In the genomic region with DNA sequence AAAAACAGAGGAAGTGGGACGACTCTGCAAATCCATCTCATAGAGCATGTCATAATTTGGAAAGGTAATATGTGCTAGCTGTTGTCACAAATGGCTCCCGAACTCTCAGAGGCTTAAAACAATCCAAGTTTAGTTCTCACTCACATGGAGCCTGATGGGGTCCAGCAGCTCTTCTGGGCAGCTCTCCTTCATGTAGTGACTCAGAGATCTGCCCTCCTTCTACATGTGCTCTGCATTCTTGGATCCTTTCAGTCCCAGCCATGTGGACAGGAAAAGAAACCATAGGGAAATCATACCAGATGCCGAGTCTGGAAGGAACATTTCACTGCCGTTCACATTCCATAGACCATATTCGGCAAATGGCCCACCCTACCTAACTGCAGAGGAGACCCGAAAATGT, we compare ENCODE assay signal across 29 cellular contexts.
DNase-seq lines count a peak whose midpoint lies in the region; ATAC-seq and TF ChIP-seq lines count a peak whose summit lies in the region.
"Had no signal": no experiment of that assay in that cellular context is flagged by ENCODE, and none has a peak within 500 bp of the region (broad histone marks: within the 10 kb centered on the region; RNA-seq: fewer than 3 reads in every experiment).

No MANE protein-coding gene starts in this region.

- no peaks in the 10 kb centered on the region for H4K20me1 ChIP-seq in smooth muscle cell (ENCODE audit: low read depth)
- H4K20me1 ChIP-seq: BLaER1 had no signal

- no peak for DNase-seq in Right ventricle myocardium superior
- DNase-seq in cardiac septum (ENCODE audit: low spot score), result no peak
- peak; percentile 22 for DNase-seq in amniotic stem cell (lab: John Stamatoyannopoulos, UW)
- peak; percentile 43 for DNase-seq in fibroblast of the conjunctiva (ENCODE audit: low read depth)
- DNase-seq in smooth muscle cell (lab: John Stamatoyannopoulos, UW; ENCODE audit: unreplicated experiment), result no peak
- no peak for DNase-seq in stimulated activated CD4-positive, alpha-beta T cell treated with anti-CD3 and anti-CD28 coated beads, Interleukin-4, amount 100 ng/mL, for 1 hour
- no peak for DNase-seq in CD4-positive, alpha-beta memory T cell
- no peak for DNase-seq in NAMALWA (ENCODE audit: low spot score)
- DNase-seq: 8988T; activated CD4-positive, alpha-beta T cell treated with anti-CD3 and anti-CD28 coated beads for 36 hours; activated naive CD8-positive, alpha-beta T cell treated with anti-CD3 and anti-CD28 coated beads, Interleukin-2, amount 50 U/mL, for 24 hours; activated T-cell treated with anti-CD3 and anti-CD28 coated beads, Interleukin-2, amount 50 U/mL, for 24 hours; effector CD4-positive, alpha-beta T cell; glutamatergic neuron; H9; NCI-H1436 treated with DMSO at 0.1 percent for 48 hours; NCI-H82; RPMI8226; small intestine; stimulated activated CD4-positive, alpha-beta T cell treated with anti-CD3 and anti-CD28 coated beads, Interleukin-1b, Interleukin-23, amount 100 ng/mL, for 48 hours; stomach; T-helper 17 cell had no signal

- 75% methylated on average over 6 of the region's 6 CpGs for WGBS in smooth muscle cell (ENCODE audit: low lambda C conversion rate)

- intact Hi-C loops in Right ventricle myocardium superior (cut with DNase I), result no loop called here
- intact Hi-C loops in cardiac septum (cut with DNase I), result loop anchor here (5.0 kb wide), 1 partner anchor 217 kb away; no protein-coding TSS in a partner anchor
- intact Hi-C loops in CD4-positive, alpha-beta memory T cell (cut with micrococcal nuclease), result no loop called here

- no peaks in the 10 kb centered on the region for H3K36me3 Mint-ChIP-seq in CD4-positive, alpha-beta memory T cell
- H3K36me3 Mint-ChIP-seq: brain; natural killer cell treated with Interleukin-12 subunit alpha and Interleukin-12 subunit beta and Interleukin-15 and Interleukin-18, amount 100 ng/mL, for 72 hours had no signal

- POLR2A ChIA-PET in CD4-positive, alpha-beta memory T cell (lab: Charles Lee; ENCODE audit: partially characterized antibody), result no interaction called here

- H2AFZ ChIP-seq in smooth muscle cell (ENCODE audit: low read depth), result no peak overlapping the region

- H3K79me2 ChIP-seq in smooth muscle cell (ENCODE audit: low read depth), result no peaks in the 10 kb centered on the region

- no peak overlapping the region for H3K4me3 Mint-ChIP-seq in CD4-positive, alpha-beta memory T cell
- H3K4me3 Mint-ChIP-seq: activated CD4-positive, alpha-beta T cell treated with anti-CD3 and anti-CD28 coated beads for 36 hours; activated naive CD8-positive, alpha-beta T cell treated with anti-CD3 and anti-CD28 coated beads, Interleukin-2, amount 50 U/mL, for 24 hours; activated T-cell treated with anti-CD3 and anti-CD28 coated beads, Interleukin-2, amount 50 U/mL, for 24 hours; brain; H9; natural killer cell treated with Interleukin-12 subunit alpha and Interleukin-12 subunit beta and Interleukin-15 and Interleukin-18, amount 100 ng/mL, for 72 hours; T-helper 17 cell had no signal

- no peak overlapping the region for H3K9ac ChIP-seq in smooth muscle cell (ENCODE audit: low read depth)
- H3K9ac ChIP-seq: BLaER1 had no signal

- no peaks in the 10 kb centered on the region for H3K4me1 Mint-ChIP-seq in CD4-positive, alpha-beta memory T cell
- H3K4me1 Mint-ChIP-seq: activated CD4-positive, alpha-beta T cell treated with anti-CD3 and anti-CD28 coated beads for 36 hours; T-helper 17 cell had no signal

- peak; percentile 86 for ATAC-seq in Right ventricle myocardium superior (ENCODE audit: poor library complexity)
- ATAC-seq: activated CD4-positive, alpha-beta T cell treated with anti-CD3 and anti-CD28 coated beads for 36 hours; activated naive CD8-positive, alpha-beta T cell treated with anti-CD3 and anti-CD28 coated beads, Interleukin-2, amount 50 U/mL, for 24 hours; natural killer cell treated with Interleukin-12 subunit alpha and Interleukin-12 subunit beta and Interleukin-15 and Interleukin-18, amount 100 ng/mL, for 72 hours; T-helper 17 cell had no signal

- no peak overlapping the region for H3K4me3 ChIP-seq in smooth muscle cell
- no peak overlapping the region for H3K4me3 ChIP-seq in CD4-positive, alpha-beta memory T cell (ENCODE audit: low read length in 2 of 2)
- H3K4me3 ChIP-seq: BLaER1, lung, SK-N-MC, stomach, tibial nerve had no signal

- TF ChIP-seq CTCF in smooth muscle cell (IDR thresholded peaks at IDR 0.05; ENCODE audit: borderline replicate concordance, insufficient read depth, poor library complexity, severe bottlenecking), result no peak

- H3K4me1 ChIP-seq in smooth muscle cell (ENCODE audit: low read depth), result no peaks in the 10 kb centered on the region
- H3K4me1 ChIP-seq in CD4-positive, alpha-beta memory T cell (ENCODE audit: insufficient read depth, low read length), result no peaks in the 10 kb centered on the region

- no peaks in the 10 kb centered on the region for H3F3A ChIP-seq in smooth muscle cell (ENCODE audit: low read depth)

- no peaks in the 10 kb centered on the region for H3K36me3 ChIP-seq in smooth muscle cell (ENCODE audit: low read depth)
- H3K36me3 ChIP-seq in CD4-positive, alpha-beta memory T cell (ENCODE audit: insufficient read depth, low read length), result no peaks in the 10 kb centered on the region
- H3K36me3 ChIP-seq: BLaER1, stomach, tibial nerve had no signal

- peaks cover 0 to 6% (median 0%) of the 10 kb centered on the region in 8 donors for H3K9me3 Mint-ChIP-seq in CD4-positive, alpha-beta memory T cell
- H3K9me3 Mint-ChIP-seq: activated T-cell treated with anti-CD3 and anti-CD28 coated beads, Interleukin-2, amount 50 U/mL, for 24 hours; H9 had no signal

- no peak overlapping the region for H3K27ac ChIP-seq in smooth muscle cell (ENCODE audit: low read depth)
- H3K27ac ChIP-seq in CD4-positive, alpha-beta memory T cell (ENCODE audit: low read depth, low read length), result no peak overlapping the region
- H3K27ac ChIP-seq: BLaER1, epithelial cell of prostate, SK-N-MC, stomach, tibial nerve had no signal

- H3K27me3 ChIP-seq in smooth muscle cell (ENCODE audit: low read depth), result no peaks in the 10 kb centered on the region
- no peaks in the 10 kb centered on the region for H3K27me3 ChIP-seq in CD4-positive, alpha-beta memory T cell (ENCODE audit: insufficient read depth, low read length)
- H3K27me3 ChIP-seq: BLaER1, stomach, tibial nerve had no signal

- CTCF ChIA-PET in CD4-positive, alpha-beta memory T cell (lab: Charles Lee; ENCODE audit: partially characterized antibody), result interaction anchor here (0.6 kb wide), 1 partner anchor 23 kb away, joined by 5 read pairs; no protein-coding TSS in a partner anchor

- no peak overlapping the region for H3K27ac Mint-ChIP-seq in CD4-positive, alpha-beta memory T cell
- H3K27ac Mint-ChIP-seq: activated CD4-positive, alpha-beta T cell treated with anti-CD3 and anti-CD28 coated beads for 36 hours; activated naive CD8-positive, alpha-beta T cell treated with anti-CD3 and anti-CD28 coated beads, Interleukin-2, amount 50 U/mL, for 24 hours; activated T-cell treated with anti-CD3 and anti-CD28 coated beads, Interleukin-2, amount 50 U/mL, for 24 hours; brain; H9; natural killer cell treated with Interleukin-12 subunit alpha and Interleukin-12 subunit beta and Interleukin-15 and Interleukin-18, amount 100 ng/mL, for 72 hours; T-helper 17 cell had no signal

- H3K4me2 ChIP-seq in smooth muscle cell, result peak overlapping the region; percentile 25
- H3K4me2 ChIP-seq: BLaER1 had no signal

- H3K9me3 ChIP-seq in smooth muscle cell (replicated peaks; ENCODE audit: low read depth), result no peaks in the 10 kb centered on the region
- H3K9me3 ChIP-seq in CD4-positive, alpha-beta memory T cell (ENCODE audit: control insufficient read depth in 1 of 2, low read length in 2 of 2), result no peaks in the 10 kb centered on the region
- H3K9me3 ChIP-seq: BLaER1, stomach, tibial nerve had no signal

- H3K27me3 Mint-ChIP-seq in CD4-positive, alpha-beta memory T cell, result peaks cover 1 to 2% of the 10 kb centered on the region in 2 donors
- H3K27me3 Mint-ChIP-seq: activated CD4-positive, alpha-beta T cell treated with anti-CD3 and anti-CD28 coated beads for 36 hours; activated naive CD8-positive, alpha-beta T cell treated with anti-CD3 and anti-CD28 coated beads, Interleukin-2, amount 50 U/mL, for 24 hours; activated T-cell treated with anti-CD3 and anti-CD28 coated beads, Interleukin-2, amount 50 U/mL, for 24 hours had no signal

Comparison
In these comparisons a context has a peak if more than half of its experiments do, and no peak if none do; other contexts are left out.
1. DNase-seq: peak in amniotic stem cell (single experiment) and fibroblast of the conjunctiva (single experiment); none in Right ventricle myocardium superior (single experiment), cardiac septum (single experiment), smooth muscle cell (single experiment), stimulated activated CD4-positive, alpha-beta T cell treated with anti-CD3 and anti-CD28 coated beads, Interleukin-4, amount 100 ng/mL, for 1 hour (single experiment), CD4-positive, alpha-beta memory T cell (0 of 5) and NAMALWA (single experiment).